In genomic region chr16:898761-899677, GRCh38 we compare ENCODE assay signal across 20 cellular contexts.
A peak's percentile ranks its signal among the peaks of the same experiment; 100 is the strongest.
DNase-seq lines count a peak whose midpoint lies in the region; ATAC-seq and TF ChIP-seq lines count a peak whose summit lies in the region.
"Had no signal": no experiment of that assay in that cellular context is flagged by ENCODE, and none has a peak within 500 bp of the region (broad histone marks: within the 10 kb centered on the region; RNA-seq: fewer than 3 reads in every experiment).

No MANE protein-coding gene starts in this region.

- ATAC-seq in left ventricle myocardium superior (no peak), heart right ventricle (no peak), GM21526 (IDR thresholded peaks at IDR 0.05; ENCODE audit: low FRiP score, unreplicated experiment) (no peak)
- ATAC-seq: A549, Panc1 had no signal

- no peak overlapping the region for H3K4me3 ChIP-seq in heart right ventricle
- H3K4me3 ChIP-seq in suprapubic skin, result no peak overlapping the region
- H3K4me3 ChIP-seq: A549, SJCRH30 had no signal

- H3K36me3 ChIP-seq in heart right ventricle (no peaks in the 10 kb centered on the region), suprapubic skin (peaks cover 14% of the 10 kb centered on the region)
- H3K36me3 ChIP-seq: SJCRH30 had no signal

- peak; percentile 16 for DNase-seq in left ventricle myocardium superior
- DNase-seq in heart right ventricle, result no peak
- DNase-seq in SW480 (ENCODE audit: low spot score), result peak; percentile 1
- DNase-seq in left kidney (ENCODE audit: low read depth, low spot score), result peak; percentile 48
- DNase-seq in substantia nigra (lab: John Stamatoyannopoulos, UW), result no peak
- DNase-seq in suprapubic skin (ENCODE audit: low spot score in 2 of 2), result no peak
- DNase-seq in SKM-1 treated with dmso at 0.1 percent for 144 hours (lab: John Stamatoyannopoulos, UW; ENCODE audit: unreplicated experiment), result no peak
- DNase-seq: CD4-positive, alpha-beta T cell; COR-L47; DMS79; KBM-7; MM.1S; NCI-H1048; NCI-H1436; NCI-H187 treated with DMSO at 0.1 percent for 48 hours; NCI-H2107; SJCRH30 had no signal

- TF ChIP-seq EP300 in suprapubic skin (IDR thresholded peaks at IDR 0.05), result no peak

- TF ChIP-seq CTCF in heart right ventricle (IDR thresholded peaks at IDR 0.05) (no peak), suprapubic skin (IDR thresholded peaks at IDR 0.05) (no peak)

- WGBS in heart right ventricle, 2 donors, result 92 to 93% methylated on average over 39 of the region's 39 CpGs
- 77% methylated on average over 38 of the region's 39 CpGs for WGBS in suprapubic skin

- intact Hi-C loops in left ventricle myocardium superior (cut with micrococcal nuclease), result no loop called here
- intact Hi-C loops in heart right ventricle (cut with DNase I), result loop anchor here in 2 of 10 donors (10.0 kb wide), 2 partner anchors 56 to 106 kb away; no protein-coding TSS in a partner anchor

- no peak for TF ChIP-seq POLR2A in suprapubic skin (IDR thresholded peaks at IDR 0.05)

- H3K27me3 ChIP-seq in heart right ventricle (no peaks in the 10 kb centered on the region), suprapubic skin (no peaks in the 10 kb centered on the region)
- H3K27me3 ChIP-seq: SJCRH30 had no signal

- H3K27ac ChIP-seq in heart right ventricle (no peak overlapping the region), substantia nigra (ENCODE audit: low read depth, low read length, poor library complexity, severe bottlenecking) (peak overlapping the region; percentile 93), suprapubic skin (no peak overlapping the region)
- H3K27ac ChIP-seq: A549, SJCRH30 had no signal

- H3K9me3 ChIP-seq in heart right ventricle, result no peaks in the 10 kb centered on the region
- H3K9me3 ChIP-seq in suprapubic skin, result no peaks in the 10 kb centered on the region
- H3K9me3 ChIP-seq: A549, SJCRH30 had no signal

- H3K4me1 ChIP-seq in heart right ventricle (no peaks in the 10 kb centered on the region), suprapubic skin (no peaks in the 10 kb centered on the region)
- H3K4me1 ChIP-seq: A549, SJCRH30 had no signal

Comparison
In these comparisons a context has a peak if more than half of its experiments do, and no peak if none do; other contexts are left out.
1. DNase-seq: peak in left ventricle myocardium superior (single experiment), SW480 (single experiment) and left kidney (single experiment); none in heart right ventricle (0 of 2), substantia nigra (0 of 49), suprapubic skin (0 of 2) and SKM-1 treated with dmso at 0.1 percent for 144 hours (single experiment).